ENCODE assay signal across 9 cellular contexts in genomic region chr19:46404039-46404883, GRCh38. TPM values are rescaled to one million over a fixed set of nuclear protein-coding genes. Genes with fewer than 3 reads are reported as not detected.
A peak's percentile ranks its signal among the peaks of the same experiment; 100 is the strongest.
DNase-seq lines count a peak whose midpoint lies in the region; ATAC-seq, FAIRE-seq and TF ChIP-seq lines count a peak whose summit lies in the region.
"Had no signal": no experiment of that assay in that cellular context is flagged by ENCODE, and none has a peak within 500 bp of the region (broad histone marks: within the 10 kb centered on the region; RNA-seq: fewer than 3 reads in every experiment).

No MANE protein-coding gene starts in this region.

- peak; percentile 68 for DNase-seq in AG08395 (ENCODE audit: low spot score)
- DNase-seq in HuH-7 (ENCODE audit: low spot score), result peak; percentile 52
- peak; percentile 59 for DNase-seq in lower lobe of right lung
- peak; percentile 63 for DNase-seq in transverse colon
- DNase-seq in RCC 7860 (ENCODE audit: low spot score), result no peak
- no peak for DNase-seq in T-helper 9 cell

- H3K4me1 Mint-ChIP-seq in dendritic cell treated with granulocyte-macrophage colony-stimulating factor and Interleukin-4, amounts not matched to agents 40 ng/mL and 50 ng/mL, for 4 days (ENCODE audit: low read depth), result peaks cover 30% of the 10 kb centered on the region

- peak overlapping the region; percentile 4 for H3K27ac Mint-ChIP-seq in dendritic cell treated with granulocyte-macrophage colony-stimulating factor and Interleukin-4, amounts not matched to agents 40 ng/mL and 50 ng/mL, for 4 days

- whole genome bisulfite sequencing in transverse colon (ENCODE audit: low coverage in 1 of 2), 2 donors, result 6 to 8% methylated on average over 9 to 42 of the region's 42 CpGs

- in situ Hi-C loops in transverse colon (cut with MboI; ENCODE audit: low pct_ligation_motif_present in 1 of 4, low pct_unique_long_range_greater_than_20kb in 1 of 4, low sequenced_read_pairs in 3 of 4), result loop anchor here in 2 of 4 donors (5.0 to 10.0 kb wide), 3 partner anchors 81 to 111 kb away; no protein-coding TSS in a partner anchor

- H3K27me3 Mint-ChIP-seq in dendritic cell treated with granulocyte-macrophage colony-stimulating factor and Interleukin-4, amounts not matched to agents 40 ng/mL and 50 ng/mL, for 4 days, result peaks cover 82% of the 10 kb centered on the region

- no peaks in the 10 kb centered on the region for H3K36me3 ChIP-seq in lower lobe of right lung
- no peaks in the 10 kb centered on the region for H3K36me3 ChIP-seq in transverse colon

- H3K4me1 ChIP-seq in lower lobe of right lung (peaks cover 22% of the 10 kb centered on the region), transverse colon (peaks cover 0 to 25% (median 19%) of the 10 kb centered on the region in 4 donors)

- peak; percentile 31 for TF ChIP-seq CTCF in lower lobe of right lung (IDR thresholded peaks at IDR 0.05)
- TF ChIP-seq CTCF in transverse colon (IDR thresholded peaks at IDR 0.05), result peak in 3 of 5 experiments; percentile 15 to 38 (median 32)

- TF ChIP-seq POLR2A in transverse colon (IDR thresholded peaks at IDR 0.05), result peak; percentile 11

- H3K4me3 Mint-ChIP-seq in dendritic cell treated with granulocyte-macrophage colony-stimulating factor and Interleukin-4, amounts not matched to agents 40 ng/mL and 50 ng/mL, for 4 days, result peak overlapping the region; percentile 55

- intact Hi-C loops in dendritic cell treated with granulocyte-macrophage colony-stimulating factor and Interleukin-4, amounts not matched to agents 40 ng/mL and 50 ng/mL, for 4 days (cut with micrococcal nuclease), result no loop called here
- intact Hi-C loops in lower lobe of right lung (cut with DNase I), result loop anchor here (10.0 kb wide), 1 partner anchor 81 kb away; no protein-coding TSS in a partner anchor
- intact Hi-C loops in transverse colon (cut with DNase I; ENCODE audit: low total_unique reads), result no loop called here

- no peaks in the 10 kb centered on the region for H3K9me3 ChIP-seq in lower lobe of right lung
- no peaks in the 10 kb centered on the region for H3K9me3 ChIP-seq in transverse colon

- TF ChIP-seq EP300 in transverse colon (IDR thresholded peaks at IDR 0.05; ENCODE audit: low read depth), result no peak

- no peaks in the 10 kb centered on the region for H3K36me3 Mint-ChIP-seq in dendritic cell treated with granulocyte-macrophage colony-stimulating factor and Interleukin-4, amounts not matched to agents 40 ng/mL and 50 ng/mL, for 4 days (ENCODE audit: low read depth)

- peaks cover 61% of the 10 kb centered on the region for H3K27me3 ChIP-seq in lower lobe of right lung (ENCODE audit: low read depth)
- H3K27me3 ChIP-seq in transverse colon, result peaks cover 66% of the 10 kb centered on the region

- no peaks in the 10 kb centered on the region for H3K9me3 Mint-ChIP-seq in dendritic cell treated with granulocyte-macrophage colony-stimulating factor and Interleukin-4, amounts not matched to agents 40 ng/mL and 50 ng/mL, for 4 days

- H3K4me3 ChIP-seq in lower lobe of right lung, result peak overlapping the region; percentile 54
- peak overlapping the region in 3 of 4 donors; percentile 37 to 52 (median 40) for H3K4me3 ChIP-seq in transverse colon

- H3K27ac ChIP-seq in lower lobe of right lung (peak overlapping the region; percentile 38), transverse colon (peak overlapping the region; percentile 65 to 72 (median 70))

- ATAC-seq in lower lobe of right lung (peak; percentile 58 to 60), HG02588 (IDR thresholded peaks at IDR 0.05; ENCODE audit: unreplicated experiment) (no peak)

- FAIRE-seq in RCC 7860 (lab: Jason Lieb, UNC), result no peak
- FAIRE-seq: GM18507 had no signal

RNA-seq across cellular contexts. Expression of gene CCDC8, which starts 9.1 kb away (rescaled TPM):
- total RNA-seq in lower lobe of right lung (9.1 TPM), transverse colon (1 to 10 TPM in 3 of 4 donors, under 1 TPM in 1; 0.40 to 1.9 (median 1.2) TPM)

RNA-seq across cellular contexts. Expression of gene PNMA8C, which starts 24.5 kb away (rescaled TPM):
- total RNA-seq in lower lobe of right lung (0.18 TPM), transverse colon (not detected)

RNA-seq across cellular contexts. Expression of gene PPP5C, which starts 57.4 kb away (rescaled TPM):
- 48.9 TPM for total RNA-seq in lower lobe of right lung
- 100 to 1,000 TPM in 1 of 4 donors, 10 to 100 TPM in 3; 78.8 to 132 (median 96.8) TPM for total RNA-seq in transverse colon

Comparison
In these comparisons a context has a peak if more than half of its experiments do, and no peak if none do; other contexts are left out.
1. DNase-seq: peak in AG08395 (single experiment), HuH-7 (single experiment), lower lobe of right lung (single experiment) and transverse colon (single experiment); none in RCC 7860 (single experiment) and T-helper 9 cell (single experiment).